Comparison of ENCODE assay signal across 12 cellular contexts in the genomic region with DNA sequence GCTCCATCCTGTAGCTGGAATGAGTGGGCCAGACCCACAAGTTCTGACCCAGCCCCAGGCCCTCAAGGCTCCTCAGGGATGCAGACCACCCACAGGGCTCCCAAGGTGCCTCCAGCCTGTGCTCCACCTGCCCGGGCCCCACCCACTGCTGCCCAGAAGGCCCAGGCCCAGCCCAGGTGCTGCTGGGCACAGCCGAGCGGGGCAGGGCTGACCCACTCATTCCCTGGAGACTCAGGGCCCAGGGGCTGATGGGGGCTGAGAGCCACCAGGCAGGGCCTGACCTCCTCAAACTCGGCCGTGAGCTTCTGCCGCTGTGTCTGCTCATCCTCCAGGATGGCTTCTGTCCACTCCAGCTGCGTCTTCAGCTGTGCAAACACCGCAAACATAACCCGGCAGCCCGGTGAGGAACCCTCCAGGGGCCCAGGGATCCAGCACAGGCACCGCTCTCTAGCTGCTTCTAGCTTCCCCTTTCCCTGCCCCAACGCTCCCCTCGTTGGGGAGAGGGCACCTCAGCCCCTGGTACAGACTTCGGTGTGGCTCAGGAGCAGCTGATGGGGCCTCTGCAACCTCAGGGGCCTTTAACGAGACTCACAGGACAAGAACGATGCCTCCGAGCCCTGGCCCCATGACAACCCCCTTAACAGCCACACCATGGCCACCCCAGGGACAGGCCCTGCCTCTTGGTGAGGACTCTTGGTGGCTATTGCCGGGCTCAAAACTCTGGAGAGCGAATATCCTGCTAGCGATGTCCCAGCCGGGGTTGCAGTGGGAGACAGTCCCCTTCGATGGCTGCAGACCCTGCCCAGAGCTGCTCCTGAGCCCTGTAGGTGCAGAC. TPM values are rescaled to one million over a fixed set of nuclear protein-coding genes. Genes with fewer than 3 reads are reported as not detected.
DNase-seq lines count a peak whose midpoint lies in the region; ATAC-seq, FAIRE-seq and TF ChIP-seq lines count a peak whose summit lies in the region.
"Had no signal": no experiment of that assay in that cellular context is flagged by ENCODE, and none has a peak within 500 bp of the region (broad histone marks: within the 10 kb centered on the region; RNA-seq: fewer than 3 reads in every experiment).

No MANE protein-coding gene starts in this region.

- peak; percentile 26 for DNase-seq in activated T-cell treated with anti-CD3 and anti-CD28 coated beads, Interleukin-2, amount 50 U/mL, for 24 hours
- DNase-seq in activated T-cell treated with anti-CD3 and anti-CD28 coated beads, Interleukin-2, amount 50 U/mL, for 4 hours, result no peak
- DNase-seq in RWPE1 (ENCODE audit: low spot score), result no peak
- DNase-seq in hepatic stellate cell (ENCODE audit: low spot score), result peak; percentile 4
- DNase-seq in thoracic aorta (ENCODE audit: low spot score), result no peak
- no peak for DNase-seq in OCI-M2 (lab: John Stamatoyannopoulos, UW; ENCODE audit: unreplicated experiment)
- no peak for DNase-seq in HTR-8/SVneo (ENCODE audit: insufficient read length, low spot score)
- DNase-seq: activated CD4-positive, alpha-beta T cell treated with anti-CD3 and anti-CD28 coated beads for 48 hours; NCI-H187 had no signal

- TF ChIP-seq CTCF in RWPE1 (conservative IDR thresholded peaks at IDR 0.05; ENCODE audit: low read depth) (no peak), thoracic aorta (IDR thresholded peaks at IDR 0.05) (no peak)

- H3K27me3 Mint-ChIP-seq in activated T-cell treated with anti-CD3 and anti-CD28 coated beads, Interleukin-2, amount 50 U/mL, for 24 hours, result no peaks in the 10 kb centered on the region
- H3K27me3 Mint-ChIP-seq in activated T-cell treated with anti-CD3 and anti-CD28 coated beads, Interleukin-2, amount 50 U/mL, for 4 hours (ENCODE audit: low read depth), result no peaks in the 10 kb centered on the region

- H3K4me3 ChIP-seq in thoracic aorta, result no peak overlapping the region
- H3K4me3 ChIP-seq: adrenal gland had no signal

- no peaks in the 10 kb centered on the region for H3K9me3 ChIP-seq in thoracic aorta
- H3K9me3 ChIP-seq: adrenal gland had no signal

- H3K27ac ChIP-seq in RWPE1 (peak overlapping the region; percentile 76), thoracic aorta (peak overlapping the region; percentile 83 to 87)

- no peaks in the 10 kb centered on the region for H3K27me3 ChIP-seq in thoracic aorta (replicated peaks; ENCODE audit: insufficient read depth)
- H3K27me3 ChIP-seq: adrenal gland had no signal

- H3K4me1 ChIP-seq in thoracic aorta (ENCODE audit: control insufficient read depth in 1 of 2, low read depth in 2 of 2), result peaks cover 33 to 54% of the 10 kb centered on the region in 2 donors

- no peak overlapping the region for H3K27ac Mint-ChIP-seq in activated T-cell treated with anti-CD3 and anti-CD28 coated beads, Interleukin-2, amount 50 U/mL, for 24 hours

- peaks cover 28% of the 10 kb centered on the region for H3K36me3 ChIP-seq in thoracic aorta

- H3K36me3 Mint-ChIP-seq in activated T-cell treated with anti-CD3 and anti-CD28 coated beads, Interleukin-2, amount 50 U/mL, for 24 hours (ENCODE audit: low read depth), result peaks cover 42% of the 10 kb centered on the region
- peaks cover 7% of the 10 kb centered on the region for H3K36me3 Mint-ChIP-seq in activated T-cell treated with anti-CD3 and anti-CD28 coated beads, Interleukin-2, amount 50 U/mL, for 4 hours (ENCODE audit: insufficient read depth)

- no peak for FAIRE-seq in HTR-8/SVneo (lab: Jason Lieb, UNC)

- CTCF ChIA-PET in RWPE1 (lab: Yijun Ruan, JAX), result interaction anchor here (0.8 to 2.9 kb wide), 3 partner anchors 79 to 111 kb away, joined by 4 to 25 read pairs (median 6); no protein-coding TSS in a partner anchor

- POLR2A ChIA-PET in RWPE1 (lab: Yijun Ruan, JAX; ENCODE audit: low non-redundant PET), result no interaction called here

- no peaks in the 10 kb centered on the region for H3K9me3 Mint-ChIP-seq in activated T-cell treated with anti-CD3 and anti-CD28 coated beads, Interleukin-2, amount 50 U/mL, for 24 hours
- no peaks in the 10 kb centered on the region for H3K9me3 Mint-ChIP-seq in activated T-cell treated with anti-CD3 and anti-CD28 coated beads, Interleukin-2, amount 50 U/mL, for 4 hours
- H3K9me3 Mint-ChIP-seq: neural crest cell had no signal

- H3K4me3 Mint-ChIP-seq in activated T-cell treated with anti-CD3 and anti-CD28 coated beads, Interleukin-2, amount 50 U/mL, for 24 hours, result no peak overlapping the region
- H3K4me3 Mint-ChIP-seq in activated T-cell treated with anti-CD3 and anti-CD28 coated beads, Interleukin-2, amount 50 U/mL, for 4 hours, result no peak overlapping the region
- H3K4me3 Mint-ChIP-seq: neural crest cell had no signal

- ATAC-seq in activated T-cell treated with anti-CD3 and anti-CD28 coated beads, Interleukin-2, amount 50 U/mL, for 4 hours, result no peak
- ATAC-seq in thoracic aorta (ENCODE audit: insufficient number of reproducible peaks, low FRiP score, low read depth) (no peak), HG03442 (IDR thresholded peaks at IDR 0.05; ENCODE audit: unreplicated experiment) (no peak)

- H3K4me1 Mint-ChIP-seq in activated T-cell treated with anti-CD3 and anti-CD28 coated beads, Interleukin-2, amount 50 U/mL, for 24 hours (ENCODE audit: low read depth), result peaks cover 21% of the 10 kb centered on the region
- H3K4me1 Mint-ChIP-seq in activated T-cell treated with anti-CD3 and anti-CD28 coated beads, Interleukin-2, amount 50 U/mL, for 4 hours (ENCODE audit: low read depth), result peaks cover 20% of the 10 kb centered on the region
- H3K4me1 Mint-ChIP-seq: neural crest cell had no signal

RNA-seq across cellular contexts. Expression of gene DSTN, which starts 46.0 kb away (rescaled TPM):
- total RNA-seq in activated T-cell treated with anti-CD3 and anti-CD28 coated beads, Interleukin-2, amount 50 U/mL, for 4 hours, result 10 to 100 TPM; 55.0 to 70.3 (median 63.6) TPM
- 1,000 to 10,000 TPM; 1,342 to 1,977 TPM for total RNA-seq in thoracic aorta

Comparison
In these comparisons a context has a peak if more than half of its experiments do, and no peak if none do; other contexts are left out.
1. DNase-seq: peak in activated T-cell treated with anti-CD3 and anti-CD28 coated beads, Interleukin-2, amount 50 U/mL, for 24 hours (single experiment) and hepatic stellate cell (single experiment); none in activated T-cell treated with anti-CD3 and anti-CD28 coated beads, Interleukin-2, amount 50 U/mL, for 4 hours (single experiment), RWPE1 (single experiment), thoracic aorta (single experiment), OCI-M2 (single experiment) and HTR-8/SVneo (single experiment).
2. RNA of gene DSTN, which starts 46.0 kb away (total RNA-seq): 1,342 to 1,977 TPM in thoracic aorta; 55.0 to 70.3 TPM in activated T-cell treated with anti-CD3 and anti-CD28 coated beads, Interleukin-2, amount 50 U/mL, for 4 hours; every median in the first group is over 10 times any median in the second.